Comparison of ENCODE assay signal across 14 cellular contexts in the genomic region with DNA sequence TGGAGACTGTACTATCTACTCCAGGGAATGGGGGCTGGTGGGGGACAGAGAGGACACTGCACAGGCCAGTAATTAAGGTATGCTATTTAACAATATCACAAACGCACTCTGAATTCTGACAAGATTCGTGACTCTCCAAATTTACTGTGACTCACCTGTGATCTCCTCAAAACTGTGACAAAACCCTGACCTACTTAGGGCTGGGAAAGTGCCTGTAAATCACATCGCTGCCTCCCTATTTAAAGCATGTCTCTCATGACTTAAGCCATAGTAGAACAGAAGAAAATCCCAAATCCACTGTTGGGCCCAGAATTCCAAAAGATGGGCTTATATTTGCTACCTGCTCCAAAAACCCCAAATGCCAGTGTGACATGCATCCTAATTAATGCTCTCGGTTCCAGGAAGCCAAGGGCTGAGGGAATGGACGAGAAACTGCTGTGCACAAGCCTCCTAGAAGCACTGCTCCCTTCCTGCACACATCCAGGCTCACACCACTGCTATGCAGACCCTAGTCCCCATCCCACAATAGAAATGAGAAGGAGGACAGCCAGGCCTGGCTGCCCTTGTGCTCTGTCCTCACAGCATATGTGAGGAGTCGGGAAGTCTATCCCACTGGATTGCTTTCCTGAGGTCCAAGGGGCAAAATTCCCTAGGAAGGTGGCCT. TPM values are rescaled to one million over a fixed set of nuclear protein-coding genes. Genes with fewer than 3 reads are reported as not detected.
A peak's percentile ranks its signal among the peaks of the same experiment; 100 is the strongest.
DNase-seq lines count a peak whose midpoint lies in the region; TF ChIP-seq lines count a peak whose summit lies in the region.
"Had no signal": no experiment of that assay in that cellular context is flagged by ENCODE, and none has a peak within 500 bp of the region (broad histone marks: within the 10 kb centered on the region; RNA-seq: fewer than 3 reads in every experiment).

No MANE protein-coding gene starts in this region.

- H3K4me3 ChIP-seq in Peyer's patch = no peak overlapping the region

- intact Hi-C loops in MCF 10A (cut with micrococcal nuclease) = no loop called here

- H3K36me3 Mint-ChIP-seq in glutamatergic neuron (ENCODE audit: unreplicated experiment) = no peaks in the 10 kb centered on the region
- H3K36me3 Mint-ChIP-seq in HFFc6 (ENCODE audit: low read depth) = peaks cover 10% of the 10 kb centered on the region
- no peaks in the 10 kb centered on the region for H3K36me3 Mint-ChIP-seq in MCF 10A (ENCODE audit: insufficient read depth, unreplicated experiment)
- H3K36me3 Mint-ChIP-seq: CD4-positive, alpha-beta memory T cell had no signal

- TF ChIP-seq CTCF in glutamatergic neuron (IDR thresholded peaks at IDR 0.05; ENCODE audit: partially characterized antibody, unreplicated experiment) (no peak), HFFc6 (IDR thresholded peaks at IDR 0.05) (no peak), MCF 10A (IDR thresholded peaks at IDR 0.05; ENCODE audit: unreplicated experiment) (no peak), Peyer's patch (IDR thresholded peaks at IDR 0.05) (no peak)

- no peaks in the 10 kb centered on the region for H3K36me3 ChIP-seq in Peyer's patch
- H3K36me3 ChIP-seq: BE2C had no signal

- H3K27ac ChIP-seq in caudate nucleus (ENCODE audit: low read depth, low read length) (peak overlapping the region; percentile 96), Peyer's patch (no peak overlapping the region)
- H3K27ac ChIP-seq: C4-2B had no signal

- peak overlapping the region; percentile 15 for H3K27ac Mint-ChIP-seq in glutamatergic neuron (ENCODE audit: unreplicated experiment)
- no peak overlapping the region for H3K27ac Mint-ChIP-seq in HFFc6
- H3K27ac Mint-ChIP-seq in MCF 10A (ENCODE audit: low read depth, unreplicated experiment) = no peak overlapping the region
- H3K27ac Mint-ChIP-seq: CD4-positive, alpha-beta memory T cell; H9 had no signal

- H3K9me3 Mint-ChIP-seq in glutamatergic neuron (ENCODE audit: unreplicated experiment) (peaks cover 10% of the 10 kb centered on the region), HFFc6 (peaks cover 49% of the 10 kb centered on the region), MCF 10A (ENCODE audit: unreplicated experiment) (no peaks in the 10 kb centered on the region)
- H3K9me3 Mint-ChIP-seq: H9 had no signal

- in situ Hi-C loops in G401 (cut with HindIII; ENCODE audit: low sequenced_read_pairs) = no loop called here

- DNase-seq in G401 (ENCODE audit: low spot score) = peak; percentile 73
- DNase-seq in caudate nucleus (lab: John Stamatoyannopoulos, UW) = peak in 8 of 61 donors; percentile 25 to 68 (median 48)
- no peak for DNase-seq in glutamatergic neuron
- DNase-seq in retina = peak; percentile 28
- no peak for DNase-seq in HFFc6
- DNase-seq in MCF 10A (ENCODE audit: unreplicated experiment) = no peak
- no peak for DNase-seq in Peyer's patch
- DNase-seq in cerebellum (ENCODE audit: low spot score) = no peak
- DNase-seq: BE2C; CD4-positive, alpha-beta memory T cell; DMS79; GOT3; H9 had no signal

- H3K4me3 Mint-ChIP-seq in glutamatergic neuron (ENCODE audit: unreplicated experiment) (no peak overlapping the region), HFFc6 (no peak overlapping the region), MCF 10A (ENCODE audit: unreplicated experiment) (no peak overlapping the region)
- H3K4me3 Mint-ChIP-seq: CD4-positive, alpha-beta memory T cell; H9 had no signal

- H3K27me3 ChIP-seq in Peyer's patch = no peaks in the 10 kb centered on the region

- H3K9me3 ChIP-seq in Peyer's patch = no peaks in the 10 kb centered on the region
- H3K9me3 ChIP-seq: BE2C had no signal

- H3K4me1 Mint-ChIP-seq in glutamatergic neuron (ENCODE audit: low read depth, unreplicated experiment) (peaks cover 24% of the 10 kb centered on the region), HFFc6 (ENCODE audit: low read depth) (no peaks in the 10 kb centered on the region), MCF 10A (ENCODE audit: insufficient read depth, unreplicated experiment) (peaks cover 12% of the 10 kb centered on the region)
- H3K4me1 Mint-ChIP-seq: CD4-positive, alpha-beta memory T cell had no signal

- POLR2A ChIA-PET in MCF 10A (lab: Yijun Ruan, JAX) = no interaction called here

- CTCF ChIA-PET in MCF 10A (lab: Yijun Ruan, JAX) = no interaction called here

- BruUV-seq in MCF 10A (replicated peaks; lab: Mats Ljungman, UMichigan) = no TSS peak

- H3K27me3 Mint-ChIP-seq in glutamatergic neuron (ENCODE audit: unreplicated experiment) (peaks cover 3% of the 10 kb centered on the region), HFFc6 (ENCODE audit: insufficient read depth) (no peaks in the 10 kb centered on the region; the same call in 1 of the 2 replicates), MCF 10A (ENCODE audit: insufficient read depth, unreplicated experiment) (no peaks in the 10 kb centered on the region)

- no peak for TF ChIP-seq POLR2A in Peyer's patch (IDR thresholded peaks at IDR 0.05)

- no peaks in the 10 kb centered on the region for H3K4me1 ChIP-seq in Peyer's patch
- H3K4me1 ChIP-seq: BE2C had no signal

RNA-seq across cellular contexts. Expression of a gene that starts 27.8 kb away (rescaled TPM):
- 9.0 TPM in 1 of 2 replicates, not detected in the other for total RNA-seq in G401 (2014; rRNA removed; shearing (Covaris generic))
- total RNA-seq in glutamatergic neuron (ENCODE audit: unreplicated experiment) (72.4 TPM), MCF 10A (2022) (0.96 and 1.9 TPM in 2 replicates), Peyer's patch (1 to 10 TPM; 3.9 to 8.4 (median 5.3) TPM), cerebellum (20.1 TPM)
- total RNA-seq in HFFc6 (2021; fragmentation: NEBNext Ultra II Directional; extraction: Animal tissue kit (Norgen Biotek cat#: 25700)) = under 1 TPM; 0.05 to 0.74 (median 0.36) TPM

Comparison
In these comparisons a context has a peak if more than half of its experiments do, and no peak if none do; other contexts are left out.
1. DNase-seq: peak in G401 (single experiment) and retina (single experiment); none in glutamatergic neuron (single experiment), HFFc6 (single experiment), MCF 10A (single experiment), Peyer's patch (0 of 3) and cerebellum (single experiment).